8 cellular contexts compared by ENCODE assay signal in genomic region chr19:49019242-49019932, GRCh38. TPM values are rescaled to one million over a fixed set of nuclear protein-coding genes. Genes with fewer than 3 reads are reported as not detected.
A peak's percentile ranks its signal among the peaks of the same experiment; 100 is the strongest.
DNase-seq lines count a peak whose midpoint lies in the region; ATAC-seq and TF ChIP-seq lines count a peak whose summit lies in the region.

No MANE protein-coding gene starts in this region.

- peak overlapping the region; percentile 51 for H3K4me2 ChIP-seq in fibroblast of lung (ENCODE audit: extremely low read depth, insufficient read depth, low read length)

- peaks cover 10% of the 10 kb centered on the region for H3K36me3 ChIP-seq in fibroblast of lung (ENCODE audit: control insufficient read depth, insufficient read depth, low read length)
- peaks cover 20% of the 10 kb centered on the region for H3K36me3 ChIP-seq in neutrophil
- H3K36me3 ChIP-seq in tibial artery = peaks cover 7 to 21% (median 18%) of the 10 kb centered on the region in 3 donors

- no peak overlapping the region for H3K9ac ChIP-seq in fibroblast of lung (ENCODE audit: insufficient read depth, low read length)

- ATAC-seq in HG03469 (IDR thresholded peaks at IDR 0.05; ENCODE audit: unreplicated experiment) = no peak

- DNase-seq in DMS 273 (lab: John Stamatoyannopoulos, UW; ENCODE audit: unreplicated experiment) = peak; percentile 80
- DNase-seq in DMS 273 treated with DMSO at 0.1 percent for 48 hours (lab: John Stamatoyannopoulos, UW) = no peak
- peak; percentile 93 for DNase-seq in NCI-H82 (lab: John Stamatoyannopoulos, UW)
- peak; percentile 67 for DNase-seq in activated T-cell treated with anti-CD3 and anti-CD28 coated beads for 48 hours (ENCODE audit: low read depth)
- peak in 1 of 2 donors; percentile 28 for DNase-seq in fibroblast of lung (ENCODE audit: low read depth in 2 of 2)
- DNase-seq in tibial artery = no peak

- H3K4me3 ChIP-seq in fibroblast of lung (replicated peaks in 1 of 4; ENCODE audit: control extremely low read depth in 1 of 4, insufficient read depth in 1 of 4, low read depth in 3 of 4, low read length in 4 of 4) (peak overlapping the region; percentile 7 to 23 (median 19)), neutrophil (ENCODE audit: low read depth in 1 of 2, low read length in 1 of 2) (peak overlapping the region; percentile 23 to 55), tibial artery (peak overlapping the region; percentile 37 to 56)

- TF ChIP-seq CTCF in fibroblast of lung (conservative IDR thresholded peaks at IDR 0.05 in 1 of 2, IDR thresholded peaks at IDR 0.05 in 1 of 2; ENCODE audit: low read depth in 1 of 2, low read length in 2 of 2) = peak in 1 of 2 donors; percentile 11
- no peak for TF ChIP-seq CTCF in neutrophil (IDR thresholded peaks at IDR 0.05)
- no peak for TF ChIP-seq CTCF in tibial artery (IDR thresholded peaks at IDR 0.05)

- H3K4me1 ChIP-seq in fibroblast of lung (ENCODE audit: control insufficient read depth, extremely low read depth, insufficient read depth, low read length) (peaks cover 2% of the 10 kb centered on the region), neutrophil (ENCODE audit: control insufficient read depth in 1 of 2, insufficient read depth in 1 of 2, low read depth in 1 of 2, low read length in 1 of 2) (peaks cover 23% of the 10 kb centered on the region in 2 experiments), tibial artery (peaks cover 0 to 28% (median 22%) of the 10 kb centered on the region in 4 donors)

- H2AFZ ChIP-seq in fibroblast of lung (ENCODE audit: low read length) = no peak overlapping the region

- intact Hi-C loops in tibial artery (cut with DNase I; ENCODE audit: low total_unique reads) = no loop called here

- H4K20me1 ChIP-seq in fibroblast of lung (ENCODE audit: control insufficient read depth, extremely low read depth, insufficient read depth, low read length) = no peaks in the 10 kb centered on the region

- H3K27ac ChIP-seq in fibroblast of lung (ENCODE audit: insufficient read depth, low read length) = no peak overlapping the region
- no peak overlapping the region for H3K27ac ChIP-seq in neutrophil
- no peak overlapping the region for H3K27ac ChIP-seq in tibial artery

- H3K9me3 ChIP-seq in fibroblast of lung (ENCODE audit: control insufficient read depth, insufficient read depth, low read depth, low read length) (no peaks in the 10 kb centered on the region), neutrophil (no peaks in the 10 kb centered on the region), tibial artery (no peaks in the 10 kb centered on the region)

- H3K27me3 ChIP-seq in fibroblast of lung (ENCODE audit: control insufficient read depth, insufficient read depth, low read length) (peaks cover 3% of the 10 kb centered on the region), neutrophil (peaks cover 57% of the 10 kb centered on the region), tibial artery (peaks cover 0 to 26% of the 10 kb centered on the region in 2 donors)

- H3K79me2 ChIP-seq in fibroblast of lung (ENCODE audit: control insufficient read depth, insufficient read depth, low read length) = no peaks in the 10 kb centered on the region

RNA-seq across cellular contexts. Expression of gene LHB, which starts 2.5 kb away (rescaled TPM):
- not detected in 2 replicates for total RNA-seq in fibroblast of lung
- polyA plus RNA-seq in fibroblast of lung = 0.17 TPM in 1 of 2 replicates, not detected in the other
- polyA plus RNA-seq in fibroblast of lung (2012) = 0.56 TPM in 1 of 2 replicates, not detected in the other
- not detected in 2 replicates for polyA minus RNA-seq in fibroblast of lung (ENCODE audit: low replicate concordance)

RNA-seq across cellular contexts. Expression of gene CGB3, which starts 4.7 kb away (rescaled TPM):
- total RNA-seq in fibroblast of lung = not detected in 2 replicates
- not detected in 2 replicates for polyA plus RNA-seq in fibroblast of lung
- not detected in 2 replicates for polyA plus RNA-seq in fibroblast of lung (2012)
- polyA minus RNA-seq in fibroblast of lung (ENCODE audit: low replicate concordance) = not detected in 2 replicates

RNA-seq across cellular contexts. Expression of gene CGB2, which starts 12.3 kb away (rescaled TPM):
- not detected in 2 replicates for total RNA-seq in fibroblast of lung
- not detected in 2 replicates for polyA plus RNA-seq in fibroblast of lung
- not detected in 2 replicates for polyA plus RNA-seq in fibroblast of lung (2012)
- not detected in 2 replicates for polyA minus RNA-seq in fibroblast of lung (ENCODE audit: low replicate concordance)

RNA-seq across cellular contexts. Expression of gene CGB1, which starts 17.3 kb away (rescaled TPM):
- not detected in 2 replicates for total RNA-seq in fibroblast of lung
- not detected in 2 replicates for polyA plus RNA-seq in fibroblast of lung
- not detected in 2 replicates for polyA plus RNA-seq in fibroblast of lung (2012)
- polyA minus RNA-seq in fibroblast of lung (ENCODE audit: low replicate concordance) = not detected in 2 replicates

RNA-seq across cellular contexts. Expression of gene CGB5, which starts 24.3 kb away (rescaled TPM):
- not detected in 2 replicates for total RNA-seq in fibroblast of lung
- polyA plus RNA-seq in fibroblast of lung = not detected in 2 replicates
- not detected in 2 replicates for polyA plus RNA-seq in fibroblast of lung (2012)
- polyA minus RNA-seq in fibroblast of lung (ENCODE audit: low replicate concordance) = not detected in 2 replicates

Comparison
In these comparisons a context has a peak if more than half of its experiments do, and no peak if none do; other contexts are left out.
1. DNase-seq: peak in DMS 273 (single experiment), NCI-H82 (single experiment) and activated T-cell treated with anti-CD3 and anti-CD28 coated beads for 48 hours (single experiment); none in DMS 273 treated with DMSO at 0.1 percent for 48 hours (single experiment) and tibial artery (0 of 2).
2. Peak in every context shown above with its lines, with median percentiles within 50 percentile points of each other: H3K4me3 ChIP-seq.